31 cellular contexts compared by ENCODE assay signal in genomic region chr9:113612828-113613227, GRCh38.
"Had no signal": no experiment of that assay in that cellular context is flagged by ENCODE, and none has a peak within 500 bp of the region (broad histone marks: within the 10 kb centered on the region; RNA-seq: fewer than 3 reads in every experiment).

No MANE protein-coding gene starts in this region.

- H3K27me3 Mint-ChIP-seq: activated naive CD8-positive, alpha-beta T cell treated with anti-CD3 and anti-CD28 coated beads, Interleukin-2, amount 50 U/mL, for 24 hours; central memory CD8-positive, alpha-beta T cell had no signal

- DNase-seq: activated CD4-positive, alpha-beta T cell treated with anti-CD3 and anti-CD28 coated beads for 48 hours; activated CD4-positive, alpha-beta T cell treated with anti-CD3 and anti-CD28 coated beads, Interleukin-2, amount 50 U/mL, for 4 hours; activated CD4-positive, CD25-positive, alpha-beta regulatory T cell treated with anti-CD3 and anti-CD28 coated beads, Interleukin-2, amount 50 U/mL, for 72 hours; activated CD8-positive, alpha-beta memory T cell treated with anti-CD3 and anti-CD28 coated beads, Interleukin-2, amount 50 U/mL, for 48 hours; activated CD8-positive, alpha-beta T cell treated with anti-CD3 and anti-CD28 coated beads, Interleukin-2, amount 10 ng/mL, durations not matched to agents 7 days and 5 days; activated effector memory CD4-positive, alpha-beta T cell treated with anti-CD3 and anti-CD28 coated beads, Interleukin-2, amount 50 U/mL, for 16 hours; activated naive CD4-positive, alpha-beta T cell treated with Interleukin-2 at 50 U/mL for 16 hours; activated naive CD8-positive, alpha-beta T cell treated with anti-CD3 and anti-CD28 coated beads, Interleukin-2, amount 50 U/mL, for 24 hours; activated T-cell treated with anti-CD3 and anti-CD28 coated beads, Interleukin-2, amount 50 U/mL, for 4 hours; amniotic stem cell; body of pancreas; Karpas-422; MM.1S; NCI-H1105; NCI-H1436; NCI-H1694 treated with DMSO at 0.1 percent for 48 hours; NCI-H2029 treated with DMSO at 0.1 percent for 48 hours; NCI-H510A treated with DMSO at 0.1 percent for 48 hours; NCI-H69; PC-3; SHP77; T-helper 9 cell had no signal

- H3K4me3 ChIP-seq: ascending aorta, body of pancreas, SJSA1 had no signal

- ATAC-seq: activated CD8-positive, alpha-beta T cell treated with anti-CD3 and anti-CD28 coated beads, Interleukin-2, amount 10 ng/mL, durations not matched to agents 7 days and 5 days; activated naive CD4-positive, alpha-beta T cell treated with anti-CD3 and anti-CD28 coated beads, Interleukin-2, amount 50 U/mL, for 72 hours; activated naive CD8-positive, alpha-beta T cell treated with anti-CD3 and anti-CD28 coated beads, Interleukin-2, amount 50 U/mL, for 24 hours; activated T-cell treated with anti-CD3 and anti-CD28 coated beads, Interleukin-2, amount 50 U/mL, for 4 hours; body of pancreas; PC-3; SK-N-SH treated with all-trans-retinoic acid at 6 μM for 48 hours; WTC11 had no signal

- H3K9me3 Mint-ChIP-seq: activated naive CD4-positive, alpha-beta T cell treated with anti-CD3 and anti-CD28 coated beads, Interleukin-2, amount 50 U/mL, for 72 hours; activated naive CD8-positive, alpha-beta T cell treated with anti-CD3 and anti-CD28 coated beads, Interleukin-2, amount 50 U/mL, for 24 hours; activated T-cell treated with anti-CD3 and anti-CD28 coated beads, Interleukin-2, amount 50 U/mL, for 4 hours; central memory CD8-positive, alpha-beta T cell; T-helper 1 cell treated with Interleukin-12 subunit alpha and Interleukin-12 subunit beta and Interleukin-4 antibody, amounts not matched to agents 30 μg/mL and 1 μg/mL, for 36 hours; WTC11 had no signal

- H3K36me3 ChIP-seq: ascending aorta, SJSA1 had no signal

- H3K27ac ChIP-seq: SJSA1 had no signal

- FAIRE-seq: bronchial epithelial cell, RCC 7860 had no signal

- H3K36me3 Mint-ChIP-seq: activated naive CD4-positive, alpha-beta T cell treated with anti-CD3 and anti-CD28 coated beads, Interleukin-2, amount 50 U/mL, for 72 hours; WTC11 had no signal

- H3K27me3 ChIP-seq: ascending aorta, body of pancreas, SJSA1 had no signal

- H3K4me3 Mint-ChIP-seq: activated CD8-positive, alpha-beta T cell treated with anti-CD3 and anti-CD28 coated beads, Interleukin-2, amount 10 ng/mL, durations not matched to agents 7 days and 5 days; activated naive CD8-positive, alpha-beta T cell treated with anti-CD3 and anti-CD28 coated beads, Interleukin-2, amount 50 U/mL, for 24 hours; activated T-cell treated with anti-CD3 and anti-CD28 coated beads, Interleukin-2, amount 50 U/mL, for 4 hours; central memory CD8-positive, alpha-beta T cell; T-helper 1 cell treated with Interleukin-12 subunit alpha and Interleukin-12 subunit beta and Interleukin-4 antibody, amounts not matched to agents 30 μg/mL and 1 μg/mL, for 36 hours; WTC11 had no signal

- H3K4me1 Mint-ChIP-seq: central memory CD8-positive, alpha-beta T cell had no signal

- H3K27ac Mint-ChIP-seq: activated CD8-positive, alpha-beta T cell treated with anti-CD3 and anti-CD28 coated beads, Interleukin-2, amount 10 ng/mL, durations not matched to agents 7 days and 5 days; activated naive CD8-positive, alpha-beta T cell treated with anti-CD3 and anti-CD28 coated beads, Interleukin-2, amount 50 U/mL, for 24 hours; T-helper 1 cell treated with Interleukin-12 subunit alpha and Interleukin-12 subunit beta and Interleukin-4 antibody, amounts not matched to agents 30 μg/mL and 1 μg/mL, for 36 hours; WTC11 had no signal

- H3K9me3 ChIP-seq: ascending aorta, body of pancreas, SJSA1 had no signal
